Comparison of ENCODE assay signal across 1 cellular context in genomic region chr19:6587093-6587820, GRCh38.
TF ChIP-seq lines count a peak whose summit lies in the region.

No MANE protein-coding gene starts in this region.

TF ChIP-seq in HEK293, 187 proteins besides CTCF, POLR2A, EP300 and RAD21 (continued from another document):
- TF ChIP-seq ZNF639 (tag by site-specific recombination; IDR thresholded peaks at IDR 0.05), result no peak
- TF ChIP-seq GFI1B (tag by site-specific recombination; IDR thresholded peaks at IDR 0.05), result no peak
- no peak for TF ChIP-seq ZNF548 (tag by site-specific recombination; IDR thresholded peaks at IDR 0.05)
TF ChIP-seq in HEK293: peak in this region for 8.
